1 cellular context compared by ENCODE assay signal in the genomic region with DNA sequence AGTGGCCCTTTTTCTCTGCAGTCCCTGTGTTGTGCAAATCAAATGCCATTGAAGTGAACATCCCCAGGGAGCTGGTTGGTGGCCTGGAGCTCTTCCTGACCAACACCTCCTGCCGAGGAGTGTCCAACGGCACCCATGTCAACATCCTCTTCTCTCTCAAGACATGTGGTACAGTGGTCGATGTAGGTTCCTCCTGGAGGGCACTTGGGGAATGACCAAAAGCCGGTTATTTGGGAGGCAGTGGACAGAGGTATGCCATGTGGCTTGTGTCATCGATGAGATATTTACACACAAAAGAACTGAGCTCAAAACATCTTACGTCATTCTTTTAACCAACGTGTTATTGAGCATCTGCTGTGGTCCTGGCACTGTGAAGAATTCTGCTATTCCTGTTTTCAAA.
TF ChIP-seq lines count a peak whose summit lies in the region.

No MANE protein-coding gene starts in this region.

TF ChIP-seq in GM23338, 12 proteins besides CTCF, POLR2A, EP300 and RAD21:
- TF ChIP-seq ZNF462 (CRISPR knock-in tag; IDR thresholded peaks at IDR 0.05) (no peak), ZNF114 (CRISPR knock-in tag; IDR thresholded peaks at IDR 0.05) (no peak), CREB1 (CRISPR knock-in tag; IDR thresholded peaks at IDR 0.05; ENCODE audit: low read depth) (no peak), POLR2AphosphoS5 (IDR thresholded peaks at IDR 0.05; ENCODE audit: low read depth) (no peak), EZH2phosphoT487 (IDR thresholded peaks at IDR 0.05; ENCODE audit: unreplicated experiment) (no peak), STAT1 (IDR thresholded peaks at IDR 0.05; ENCODE audit: unreplicated experiment) (no peak), NANOG (IDR thresholded peaks at IDR 0.05; ENCODE audit: borderline replicate concordance) (no peak), ZNF331 (CRISPR knock-in tag; IDR thresholded peaks at IDR 0.05; ENCODE audit: low read depth) (no peak), EZH2 (IDR thresholded peaks at IDR 0.05; ENCODE audit: low read depth, unreplicated experiment) (no peak), JUNB (IDR thresholded peaks at IDR 0.05; ENCODE audit: unreplicated experiment) (no peak)
- TF ChIP-seq, protein P1, sequence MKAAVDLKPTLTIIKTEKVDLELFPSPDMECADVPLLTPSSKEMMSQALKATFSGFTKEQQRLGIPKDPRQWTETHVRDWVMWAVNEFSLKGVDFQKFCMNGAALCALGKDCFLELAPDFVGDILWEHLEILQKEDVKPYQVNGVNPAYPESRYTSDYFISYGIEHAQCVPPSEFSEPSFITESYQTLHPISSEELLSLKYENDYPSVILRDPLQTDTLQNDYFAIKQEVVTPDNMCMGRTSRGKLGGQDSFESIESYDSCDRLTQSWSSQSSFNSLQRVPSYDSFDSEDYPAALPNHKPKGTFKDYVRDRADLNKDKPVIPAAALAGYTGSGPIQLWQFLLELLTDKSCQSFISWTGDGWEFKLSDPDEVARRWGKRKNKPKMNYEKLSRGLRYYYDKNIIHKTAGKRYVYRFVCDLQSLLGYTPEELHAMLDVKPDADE (IDR thresholded peaks at IDR 0.05), result no peak
- TF ChIP-seq, protein P2, sequence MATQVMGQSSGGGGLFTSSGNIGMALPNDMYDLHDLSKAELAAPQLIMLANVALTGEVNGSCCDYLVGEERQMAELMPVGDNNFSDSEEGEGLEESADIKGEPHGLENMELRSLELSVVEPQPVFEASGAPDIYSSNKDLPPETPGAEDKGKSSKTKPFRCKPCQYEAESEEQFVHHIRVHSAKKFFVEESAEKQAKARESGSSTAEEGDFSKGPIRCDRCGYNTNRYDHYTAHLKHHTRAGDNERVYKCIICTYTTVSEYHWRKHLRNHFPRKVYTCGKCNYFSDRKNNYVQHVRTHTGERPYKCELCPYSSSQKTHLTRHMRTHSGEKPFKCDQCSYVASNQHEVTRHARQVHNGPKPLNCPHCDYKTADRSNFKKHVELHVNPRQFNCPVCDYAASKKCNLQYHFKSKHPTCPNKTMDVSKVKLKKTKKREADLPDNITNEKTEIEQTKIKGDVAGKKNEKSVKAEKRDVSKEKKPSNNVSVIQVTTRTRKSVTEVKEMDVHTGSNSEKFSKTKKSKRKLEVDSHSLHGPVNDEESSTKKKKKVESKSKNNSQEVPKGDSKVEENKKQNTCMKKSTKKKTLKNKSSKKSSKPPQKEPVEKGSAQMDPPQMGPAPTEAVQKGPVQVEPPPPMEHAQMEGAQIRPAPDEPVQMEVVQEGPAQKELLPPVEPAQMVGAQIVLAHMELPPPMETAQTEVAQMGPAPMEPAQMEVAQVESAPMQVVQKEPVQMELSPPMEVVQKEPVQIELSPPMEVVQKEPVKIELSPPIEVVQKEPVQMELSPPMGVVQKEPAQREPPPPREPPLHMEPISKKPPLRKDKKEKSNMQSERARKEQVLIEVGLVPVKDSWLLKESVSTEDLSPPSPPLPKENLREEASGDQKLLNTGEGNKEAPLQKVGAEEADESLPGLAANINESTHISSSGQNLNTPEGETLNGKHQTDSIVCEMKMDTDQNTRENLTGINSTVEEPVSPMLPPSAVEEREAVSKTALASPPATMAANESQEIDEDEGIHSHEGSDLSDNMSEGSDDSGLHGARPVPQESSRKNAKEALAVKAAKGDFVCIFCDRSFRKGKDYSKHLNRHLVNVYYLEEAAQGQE (IDR thresholded peaks at IDR 0.05; ENCODE audit: unreplicated experiment), result no peak
